28 cellular contexts compared by ENCODE assay signal in the genomic region with DNA sequence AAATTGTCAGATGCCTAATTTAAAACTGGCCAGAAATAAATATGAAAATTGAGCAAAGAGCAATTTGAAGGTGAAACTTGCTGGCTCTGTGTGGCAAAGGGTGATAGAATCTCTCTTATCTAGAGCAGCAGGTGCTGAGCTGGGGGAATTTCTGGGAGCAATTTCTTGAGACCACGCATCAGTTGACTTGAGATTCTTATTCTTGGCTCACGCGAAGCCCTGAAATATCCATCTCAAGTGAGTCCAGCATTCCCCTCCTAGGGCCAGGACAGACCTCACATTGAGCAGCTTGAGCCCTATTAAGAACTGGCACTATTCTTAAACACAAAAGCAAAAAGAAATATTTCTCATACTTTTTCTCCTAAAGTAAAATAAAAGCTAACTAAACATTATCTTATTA.
"Had no signal": no experiment of that assay in that cellular context is flagged by ENCODE, and none has a peak within 500 bp of the region (broad histone marks: within the 10 kb centered on the region; RNA-seq: fewer than 3 reads in every experiment).

No MANE protein-coding gene starts in this region.

- H3K9me3 ChIP-seq: esophagus squamous epithelium, left lung, mucosa of descending colon, prostate gland, right atrium auricular region, sigmoid colon, stomach, testis, upper lobe of left lung had no signal

- H3K4me3 ChIP-seq: coronary artery, esophagus squamous epithelium, heart right ventricle, left lung, mucosa of descending colon, neural progenitor cell, prostate gland, right atrium auricular region, sigmoid colon, stomach, testis, tibial nerve, upper lobe of left lung had no signal

- H3K27ac ChIP-seq: coronary artery, esophagus squamous epithelium, heart right ventricle, left lung, neural progenitor cell, prostate gland, right atrium auricular region, sigmoid colon, stomach, testis, tibial nerve, upper lobe of left lung had no signal

- ATAC-seq: effector memory CD8-positive, alpha-beta T cell; heart right ventricle; left cardiac atrium; left lung; mucosa of descending colon; naive thymus-derived CD4-positive, alpha-beta T cell; stimulated activated effector memory CD8-positive, alpha-beta T cell treated with anti-CD3 and anti-CD28 coated beads, Interleukin-12 subunit alpha, Interleukin-12 subunit beta, amount 100 ng/mL, for 72 hours had no signal

- DNase-seq: dermis blood vessel endothelial cell; effector memory CD8-positive, alpha-beta T cell; erythroblast; esophagus squamous epithelium; foreskin melanocyte; glutamatergic neuron; heart right ventricle; hippocampal formation; left cardiac atrium; left lung; mesenchymal stem cell; mucosa of descending colon; naive thymus-derived CD4-positive, alpha-beta T cell; sigmoid colon; stimulated activated CD4-positive, alpha-beta T cell treated with anti-CD3 and anti-CD28 coated beads, Interleukin-2, amount 100 ng/mL, for 24 hours; stimulated activated CD4-positive, alpha-beta T cell treated with anti-CD3 and anti-CD28 coated beads, Interleukin-4, amount 100 ng/mL, for 24 hours; stimulated activated naive CD4-positive, alpha-beta T cell treated with Interleukin-2 at 50 U/mL for 16 hours; stomach; testis; upper lobe of left lung had no signal

- FAIRE-seq: endometrium, urothelium cell line had no signal

- H3K36me3 ChIP-seq: esophagus squamous epithelium, heart right ventricle, left lung, neural progenitor cell, prostate gland, right atrium auricular region, sigmoid colon, stomach, tibial nerve, upper lobe of left lung had no signal

- H3K4me1 ChIP-seq: left lung, neural progenitor cell, prostate gland, right atrium auricular region, sigmoid colon, stomach, tibial nerve, upper lobe of left lung had no signal

- H3K27me3 ChIP-seq: esophagus squamous epithelium, heart right ventricle, left lung, neural progenitor cell, right atrium auricular region, sigmoid colon, stomach, testis, tibial nerve, upper lobe of left lung had no signal

- H3K4me2 ChIP-seq: neural progenitor cell had no signal
